8 cellular contexts compared by ENCODE assay signal in the genomic region with DNA sequence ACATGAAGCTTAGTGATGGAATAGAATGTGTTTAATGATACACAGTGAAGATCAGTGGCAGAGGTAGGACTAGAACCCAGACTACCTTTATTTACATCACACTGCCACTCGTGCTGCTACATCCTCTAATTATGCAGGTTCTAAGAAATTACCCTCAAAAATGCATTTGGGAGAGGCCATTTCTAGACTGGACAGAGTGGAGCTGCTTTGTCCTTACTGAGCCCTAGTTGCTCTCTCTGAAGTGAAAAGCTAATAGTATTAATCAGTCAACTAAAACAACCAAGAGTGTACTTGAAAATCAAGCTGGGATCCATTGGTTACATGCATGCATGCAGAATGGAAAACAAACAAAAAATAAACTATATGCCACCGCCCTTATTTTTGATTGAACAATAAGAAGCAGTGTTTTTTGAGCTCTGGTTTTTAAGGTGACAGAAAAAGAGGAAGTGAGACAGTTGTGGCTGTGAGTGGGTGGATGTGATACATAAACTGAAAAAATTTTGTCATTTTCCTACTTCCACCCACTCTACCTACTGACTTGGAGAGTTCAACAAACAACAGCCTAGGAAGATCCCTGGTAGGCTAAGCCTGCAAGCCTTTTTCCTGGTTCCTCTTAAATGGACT. TPM values are rescaled to one million over a fixed set of nuclear protein-coding genes. Genes with fewer than 3 reads are reported as not detected.
DNase-seq lines count a peak whose midpoint lies in the region; ATAC-seq and TF ChIP-seq lines count a peak whose summit lies in the region.

No MANE protein-coding gene starts in this region.

- peak overlapping the region; percentile 94 to 99 for H3K27ac Mint-ChIP-seq in activated naive CD4-positive, alpha-beta T cell treated with anti-CD3 and anti-CD28 coated beads, Interleukin-2, amount 50 U/mL, for 72 hours

- ATAC-seq in GM21423 (IDR thresholded peaks at IDR 0.05; ENCODE audit: unreplicated experiment) (peak; percentile 70), HG03575 (IDR thresholded peaks at IDR 0.05; ENCODE audit: extremely low read depth, insufficient number of reproducible peaks, low FRiP score, unreplicated experiment) (peak; percentile 51), SK-N-SH treated with all-trans-retinoic acid at 6 μM for 48 hours (no peak)
- ATAC-seq in activated naive CD4-positive, alpha-beta T cell treated with anti-CD3 and anti-CD28 coated beads, Interleukin-2, amount 50 U/mL, for 72 hours: peak; percentile 55 to 63

- peaks cover 0 to 6% of the 10 kb centered on the region in 2 donors for H3K36me3 Mint-ChIP-seq in activated naive CD4-positive, alpha-beta T cell treated with anti-CD3 and anti-CD28 coated beads, Interleukin-2, amount 50 U/mL, for 72 hours

- peaks cover 0 to 3% of the 10 kb centered on the region in 2 donors for H3K9me3 Mint-ChIP-seq in activated naive CD4-positive, alpha-beta T cell treated with anti-CD3 and anti-CD28 coated beads, Interleukin-2, amount 50 U/mL, for 72 hours

- DNase-seq in GF-D8 (lab: John Stamatoyannopoulos, UW) (peak; percentile 69), ureter (ENCODE audit: low spot score) (no peak), foreskin melanocyte (no peak), NCI-H345 treated with DMSO at 0.1 percent for 48 hours (lab: John Stamatoyannopoulos, UW; ENCODE audit: unreplicated experiment) (no peak)
- DNase-seq in activated naive CD4-positive, alpha-beta T cell treated with anti-CD3 and anti-CD28 coated beads, Interleukin-2, amount 50 U/mL, for 72 hours (ENCODE audit: low spot score in 2 of 2): no peak

TF ChIP-seq in SK-N-SH treated with all-trans-retinoic acid at 6 μM for 48 hours, 23 proteins besides CTCF, POLR2A, EP300 and RAD21:
- no peak for TF ChIP-seq ZFP3 (CRISPR knock-in tag; IDR thresholded peaks at IDR 0.05)
- no peak for TF ChIP-seq SNAI2 (CRISPR knock-in tag; IDR thresholded peaks at IDR 0.05)
- TF ChIP-seq BACH2 (CRISPR knock-in tag; IDR thresholded peaks at IDR 0.05; ENCODE audit: borderline replicate concordance): no peak
- TF ChIP-seq, protein P1, sequence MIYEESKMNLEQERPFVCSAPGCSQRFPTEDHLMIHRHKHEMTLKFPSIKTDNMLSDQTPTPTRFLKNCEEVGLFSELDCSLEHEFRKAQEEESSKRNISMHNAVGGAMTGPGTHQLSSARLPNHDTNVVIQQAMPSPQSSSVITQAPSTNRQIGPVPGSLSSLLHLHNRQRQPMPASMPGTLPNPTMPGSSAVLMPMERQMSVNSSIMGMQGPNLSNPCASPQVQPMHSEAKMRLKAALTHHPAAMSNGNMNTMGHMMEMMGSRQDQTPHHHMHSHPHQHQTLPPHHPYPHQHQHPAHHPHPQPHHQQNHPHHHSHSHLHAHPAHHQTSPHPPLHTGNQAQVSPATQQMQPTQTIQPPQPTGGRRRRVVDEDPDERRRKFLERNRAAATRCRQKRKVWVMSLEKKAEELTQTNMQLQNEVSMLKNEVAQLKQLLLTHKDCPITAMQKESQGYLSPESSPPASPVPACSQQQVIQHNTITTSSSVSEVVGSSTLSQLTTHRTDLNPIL (CRISPR knock-in tag; IDR thresholded peaks at IDR 0.05; ENCODE audit: low read depth): no peak
- TF ChIP-seq ESRRG (CRISPR knock-in tag; IDR thresholded peaks at IDR 0.05): no peak
- no peak for TF ChIP-seq ZNF70 (CRISPR knock-in tag; IDR thresholded peaks at IDR 0.05)
- TF ChIP-seq ZFP30 (CRISPR knock-in tag; IDR thresholded peaks at IDR 0.05): no peak
- TF ChIP-seq OSR1 (CRISPR knock-in tag; IDR thresholded peaks at IDR 0.05): no peak
- TF ChIP-seq ZNF565 (CRISPR knock-in tag; conservative IDR thresholded peaks at IDR 0.05; ENCODE audit: low read depth): no peak
TF ChIP-seq in SK-N-SH treated with all-trans-retinoic acid at 6 μM for 48 hours: peak in this region for 0.

RNA-seq across cellular contexts. Expression of a gene that starts 6.8 kb away (rescaled TPM):
- total RNA-seq in activated naive CD4-positive, alpha-beta T cell treated with anti-CD3 and anti-CD28 coated beads, Interleukin-2, amount 50 U/mL, for 72 hours: under 1 TPM in 1 of 2 donors, not detected in 1; 0.57 TPM
- 23.4 TPM for total RNA-seq in ureter

Comparison
In these comparisons a context has a peak if more than half of its experiments do, and no peak if none do; other contexts are left out.
1. RNA of a gene that starts 6.8 kb away (total RNA-seq): 23.4 TPM in ureter (single experiment); 0.57 TPM in activated naive CD4-positive, alpha-beta T cell treated with anti-CD3 and anti-CD28 coated beads, Interleukin-2, amount 50 U/mL, for 72 hours; every median in the first group is over 10 times any median in the second.